In genomic region chr2:201194097-201194496, GRCh38 we compare ENCODE assay signal across 10 cellular contexts. TPM values are rescaled to one million over a fixed set of nuclear protein-coding genes. Genes with fewer than 3 reads are reported as not detected.
DNase-seq lines count a peak whose midpoint lies in the region; ATAC-seq and TF ChIP-seq lines count a peak whose summit lies in the region.
"Had no signal": no experiment of that assay in that cellular context is flagged by ENCODE, and none has a peak within 500 bp of the region (broad histone marks: within the 10 kb centered on the region; RNA-seq: fewer than 3 reads in every experiment).

No MANE protein-coding gene starts in this region.

- no peaks in the 10 kb centered on the region for H3K9me3 Mint-ChIP-seq in activated naive CD4-positive, alpha-beta T cell treated with anti-CD3 and anti-CD28 coated beads, Interleukin-2, amount 50 U/mL, for 24 hours
- no peaks in the 10 kb centered on the region for H3K9me3 Mint-ChIP-seq in activated CD4-positive, alpha-beta memory T cell treated with anti-CD3 and anti-CD28 coated beads, Interleukin-2, amount 10 ng/mL, durations not matched to agents 7 days and 5 days

- CTCF ChIA-PET in activated CD4-positive, alpha-beta memory T cell treated with anti-CD3 and anti-CD28 coated beads, Interleukin-2, amount 10 ng/mL, durations not matched to agents 7 days and 5 days (lab: Charles Lee): interaction anchor here (0.6 to 4.8 kb wide), 12 partner anchors 8 to 293 kb away, joined by 3 to 71 read pairs (median 4); partner anchors contain the start of gene CASP10

- H3K4me1 Mint-ChIP-seq in activated naive CD4-positive, alpha-beta T cell treated with anti-CD3 and anti-CD28 coated beads, Interleukin-2, amount 50 U/mL, for 24 hours: peaks cover 79% of the 10 kb centered on the region
- H3K4me1 Mint-ChIP-seq in activated CD4-positive, alpha-beta memory T cell treated with anti-CD3 and anti-CD28 coated beads, Interleukin-2, amount 10 ng/mL, durations not matched to agents 7 days and 5 days: peaks cover 74% of the 10 kb centered on the region

- no peak for DNase-seq in activated naive CD4-positive, alpha-beta T cell treated with anti-CD3 and anti-CD28 coated beads, Interleukin-2, amount 50 U/mL, for 16 hours
- DNase-seq in activated CD4-positive, alpha-beta memory T cell treated with anti-CD3 and anti-CD28 coated beads, Interleukin-2, amount 10 ng/mL, durations not matched to agents 7 days and 5 days: no peak
- DNase-seq in upper lobe of left lung: no peak
- DNase-seq in NCI-H1092 (lab: John Stamatoyannopoulos, UW): no peak
- DNase-seq in HK-2 (ENCODE audit: unreplicated experiment): no peak
- DNase-seq in NCI-H2107 treated with DMSO at 0.1 percent for 48 hours (lab: John Stamatoyannopoulos, UW; ENCODE audit: unreplicated experiment): no peak
- DNase-seq: left ventricle myocardium superior, NCI-H146 had no signal

- TF ChIP-seq EP300 in upper lobe of left lung (IDR thresholded peaks at IDR 0.05): no peak

- no peaks in the 10 kb centered on the region for H3K9me3 ChIP-seq in upper lobe of left lung

- peak overlapping the region in 3 of 4 donors; percentile 0 to 83 (median 4) for H3K27ac ChIP-seq in upper lobe of left lung

- peaks cover 6 to 67% (median 24%) of the 10 kb centered on the region in 4 donors for H3K36me3 ChIP-seq in upper lobe of left lung

- peak overlapping the region; percentile 52 for H3K27ac Mint-ChIP-seq in activated naive CD4-positive, alpha-beta T cell treated with anti-CD3 and anti-CD28 coated beads, Interleukin-2, amount 50 U/mL, for 24 hours
- peak overlapping the region; percentile 87 for H3K27ac Mint-ChIP-seq in activated CD4-positive, alpha-beta memory T cell treated with anti-CD3 and anti-CD28 coated beads, Interleukin-2, amount 10 ng/mL, durations not matched to agents 7 days and 5 days

- POLR2A ChIA-PET in activated CD4-positive, alpha-beta memory T cell treated with anti-CD3 and anti-CD28 coated beads, Interleukin-2, amount 10 ng/mL, durations not matched to agents 7 days and 5 days (lab: Charles Lee): interaction anchor here (1.1 to 6.7 kb wide), 9 partner anchors 8 to 330 kb away, joined by 3 to 63 read pairs (median 6); partner anchors contain the start of genes CASP10, CASP8, CLK1 and NIF3L1

- TF ChIP-seq POLR2A in upper lobe of left lung (IDR thresholded peaks at IDR 0.05): no peak

- peaks cover 22% of the 10 kb centered on the region for H3K36me3 Mint-ChIP-seq in activated naive CD4-positive, alpha-beta T cell treated with anti-CD3 and anti-CD28 coated beads, Interleukin-2, amount 50 U/mL, for 24 hours
- peaks cover 80% of the 10 kb centered on the region for H3K36me3 Mint-ChIP-seq in activated CD4-positive, alpha-beta memory T cell treated with anti-CD3 and anti-CD28 coated beads, Interleukin-2, amount 10 ng/mL, durations not matched to agents 7 days and 5 days (ENCODE audit: low read depth)

- ATAC-seq in HG03060 (IDR thresholded peaks at IDR 0.05; ENCODE audit: low read depth, unreplicated experiment) (peak; percentile 94), upper lobe of left lung (ENCODE audit: low FRiP score in 2 of 2) (peak in 1 of 2 donors; percentile 43)
- ATAC-seq: left ventricle myocardium superior had no signal

- no peak for TF ChIP-seq CTCF in upper lobe of left lung (IDR thresholded peaks at IDR 0.05)

- peak overlapping the region; percentile 62 for H3K4me3 Mint-ChIP-seq in activated naive CD4-positive, alpha-beta T cell treated with anti-CD3 and anti-CD28 coated beads, Interleukin-2, amount 50 U/mL, for 24 hours
- peak overlapping the region; percentile 54 for H3K4me3 Mint-ChIP-seq in activated CD4-positive, alpha-beta memory T cell treated with anti-CD3 and anti-CD28 coated beads, Interleukin-2, amount 10 ng/mL, durations not matched to agents 7 days and 5 days

- no peak overlapping the region for H3K4me3 ChIP-seq in upper lobe of left lung

- no peaks in the 10 kb centered on the region for H3K27me3 ChIP-seq in upper lobe of left lung

- no peaks in the 10 kb centered on the region for H3K27me3 Mint-ChIP-seq in activated naive CD4-positive, alpha-beta T cell treated with anti-CD3 and anti-CD28 coated beads, Interleukin-2, amount 50 U/mL, for 24 hours
- no peaks in the 10 kb centered on the region for H3K27me3 Mint-ChIP-seq in activated CD4-positive, alpha-beta memory T cell treated with anti-CD3 and anti-CD28 coated beads, Interleukin-2, amount 10 ng/mL, durations not matched to agents 7 days and 5 days

- 43 to 48% methylated on average over 3 of the region's 3 CpGs for WGBS in upper lobe of left lung, 2 donors

- H3K4me1 ChIP-seq in upper lobe of left lung: peaks cover 14 to 38% (median 27%) of the 10 kb centered on the region in 4 donors

RNA-seq across cellular contexts. Expression of gene CASP10, which starts 11.2 kb away (rescaled TPM):
- total RNA-seq in activated CD4-positive, alpha-beta memory T cell treated with anti-CD3 and anti-CD28 coated beads, Interleukin-2, amount 10 ng/mL, durations not matched to agents 7 days and 5 days: 10 to 100 TPM; 47.8 to 51.3 TPM
- 10 to 100 TPM; 21.1 to 67.1 (median 29.9) TPM for total RNA-seq in upper lobe of left lung
